Comparison of ENCODE assay signal across 9 cellular contexts in genomic region chr1:16440150-16440479, GRCh38. TPM values are rescaled to one million over a fixed set of nuclear protein-coding genes. Genes with fewer than 3 reads are reported as not detected.
DNase-seq lines count a peak whose midpoint lies in the region; ATAC-seq and TF ChIP-seq lines count a peak whose summit lies in the region.
"Had no signal": no experiment of that assay in that cellular context is flagged by ENCODE, and none has a peak within 500 bp of the region (broad histone marks: within the 10 kb centered on the region; RNA-seq: fewer than 3 reads in every experiment).

No MANE protein-coding gene starts in this region.

- H3K9me3 ChIP-seq in Loucy (ENCODE audit: insufficient read depth, low read depth, low read length) (no peaks in the 10 kb centered on the region), duodenal mucosa (ENCODE audit: control insufficient read depth in 1 of 2, low read length in 2 of 2) (no peaks in the 10 kb centered on the region)

- peak overlapping the region; percentile 85 to 94 (median 90) for H3K27ac Mint-ChIP-seq in nephron

- H4K20me1 ChIP-seq in Loucy (ENCODE audit: insufficient read depth, low read length, poor library complexity, severe bottlenecking): peaks cover 26% of the 10 kb centered on the region

- H3K36me3 ChIP-seq in Loucy (ENCODE audit: insufficient read depth, low read length) (peaks cover 9% of the 10 kb centered on the region; the same call in 1 of the 2 replicates), duodenal mucosa (ENCODE audit: control insufficient read depth in 1 of 2, insufficient read depth in 2 of 2, low read length in 2 of 2) (peaks cover 9 to 16% of the 10 kb centered on the region in 2 donors)

- H3K4me1 Mint-ChIP-seq in nephron: peaks cover 19% of the 10 kb centered on the region

- H3K27ac ChIP-seq in 22Rv1 (peak overlapping the region; percentile 61), duodenal mucosa (ENCODE audit: low read depth, low read length) (no peak overlapping the region)

- H3K4me3 ChIP-seq in Loucy (ENCODE audit: low read length, poor library complexity, severe bottlenecking): peak overlapping the region; percentile 94
- H3K4me3 ChIP-seq in duodenal mucosa (ENCODE audit: low read depth in 1 of 2, low read length in 2 of 2): peak overlapping the region; percentile 98 to 100

- peak overlapping the region; percentile 66 for H3K4me2 ChIP-seq in Loucy (ENCODE audit: low read depth, low read length, poor library complexity, severe bottlenecking)

- no peak for TF ChIP-seq CTCF in 22Rv1 (IDR thresholded peaks at IDR 0.05)
- no peak for TF ChIP-seq CTCF in Loucy (conservative IDR thresholded peaks at IDR 0.05; ENCODE audit: low read length)
- TF ChIP-seq CTCF in nephron (IDR thresholded peaks at IDR 0.05; ENCODE audit: unreplicated experiment in 3 of 3): no peak

- peak overlapping the region; percentile 92 to 97 (median 95) for H3K4me3 Mint-ChIP-seq in nephron

- H2AFZ ChIP-seq in Loucy (ENCODE audit: low read length): peak overlapping the region; percentile 95

- H3K27me3 ChIP-seq in Loucy (ENCODE audit: insufficient read depth, low read length, poor library complexity, severe bottlenecking) (no peaks in the 10 kb centered on the region), duodenal mucosa (ENCODE audit: control insufficient read depth in 1 of 2, insufficient read depth in 2 of 2, low read length in 2 of 2) (no peaks in the 10 kb centered on the region)

- ATAC-seq in GM18873 (IDR thresholded peaks at IDR 0.05; ENCODE audit: low FRiP score, unreplicated experiment): peak; percentile 11

- H3K9ac ChIP-seq in Loucy (ENCODE audit: low read depth, low read length, poor library complexity, severe bottlenecking) (peak overlapping the region; percentile 95), duodenal mucosa (ENCODE audit: low read depth in 1 of 2, low read length in 2 of 2) (peak overlapping the region; percentile 96 to 99)

- H3K79me2 ChIP-seq in Loucy (ENCODE audit: insufficient read depth, low read length): peaks cover 39% of the 10 kb centered on the region

- peaks cover 2% of the 10 kb centered on the region for H3K27me3 Mint-ChIP-seq in nephron (ENCODE audit: low read depth)

- no peaks in the 10 kb centered on the region for H3F3A ChIP-seq in Loucy (ENCODE audit: low read depth)

- H3K9me3 Mint-ChIP-seq in nephron: no peaks in the 10 kb centered on the region

- H3K4me1 ChIP-seq in Loucy (ENCODE audit: insufficient read depth, low read length, poor library complexity, severe bottlenecking): peaks cover 22% of the 10 kb centered on the region
- H3K4me1 ChIP-seq in duodenal mucosa (ENCODE audit: control insufficient read depth in 1 of 2, insufficient read depth in 2 of 2, low read length in 2 of 2): peaks cover 4 to 24% of the 10 kb centered on the region in 2 donors

- H3K36me3 Mint-ChIP-seq in nephron (ENCODE audit: low read depth): peaks cover 18% of the 10 kb centered on the region

- DNase-seq in H4 (ENCODE audit: low spot score) (no peak), midbrain (lab: John Stamatoyannopoulos, UW) (no peak)
- DNase-seq in stimulated activated CD4-positive, alpha-beta T cell treated with anti-CD3 and anti-CD28 coated beads, Interleukin-4, amount 100 ng/mL, for 4 hours: no peak

- H3K9me2 ChIP-seq in Loucy (replicated peaks; ENCODE audit: low read depth, low read length): no peaks in the 10 kb centered on the region

RNA-seq across cellular contexts. Expression of gene NECAP2, which starts 0.4 kb away (rescaled TPM):
- total RNA-seq in H4 (2014; rRNA removed; shearing (Covaris generic)): 55.5 and 56.9 TPM in 2 replicates

RNA-seq across cellular contexts. Expression of gene SPATA21, which starts 2.9 kb away (rescaled TPM):
- not detected in 2 replicates for total RNA-seq in H4 (2014; rRNA removed; shearing (Covaris generic))
- total RNA-seq: lower leg skin had no signal
